ENCODE assay signal across 1 cellular context in genomic region chr9:38359689-38360385, GRCh38.
TF ChIP-seq lines count a peak whose summit lies in the region.

No MANE protein-coding gene starts in this region.

TF ChIP-seq in GM23338, 12 proteins besides CTCF, POLR2A, EP300 and RAD21 (continued from another document):
- TF ChIP-seq, protein P1, sequence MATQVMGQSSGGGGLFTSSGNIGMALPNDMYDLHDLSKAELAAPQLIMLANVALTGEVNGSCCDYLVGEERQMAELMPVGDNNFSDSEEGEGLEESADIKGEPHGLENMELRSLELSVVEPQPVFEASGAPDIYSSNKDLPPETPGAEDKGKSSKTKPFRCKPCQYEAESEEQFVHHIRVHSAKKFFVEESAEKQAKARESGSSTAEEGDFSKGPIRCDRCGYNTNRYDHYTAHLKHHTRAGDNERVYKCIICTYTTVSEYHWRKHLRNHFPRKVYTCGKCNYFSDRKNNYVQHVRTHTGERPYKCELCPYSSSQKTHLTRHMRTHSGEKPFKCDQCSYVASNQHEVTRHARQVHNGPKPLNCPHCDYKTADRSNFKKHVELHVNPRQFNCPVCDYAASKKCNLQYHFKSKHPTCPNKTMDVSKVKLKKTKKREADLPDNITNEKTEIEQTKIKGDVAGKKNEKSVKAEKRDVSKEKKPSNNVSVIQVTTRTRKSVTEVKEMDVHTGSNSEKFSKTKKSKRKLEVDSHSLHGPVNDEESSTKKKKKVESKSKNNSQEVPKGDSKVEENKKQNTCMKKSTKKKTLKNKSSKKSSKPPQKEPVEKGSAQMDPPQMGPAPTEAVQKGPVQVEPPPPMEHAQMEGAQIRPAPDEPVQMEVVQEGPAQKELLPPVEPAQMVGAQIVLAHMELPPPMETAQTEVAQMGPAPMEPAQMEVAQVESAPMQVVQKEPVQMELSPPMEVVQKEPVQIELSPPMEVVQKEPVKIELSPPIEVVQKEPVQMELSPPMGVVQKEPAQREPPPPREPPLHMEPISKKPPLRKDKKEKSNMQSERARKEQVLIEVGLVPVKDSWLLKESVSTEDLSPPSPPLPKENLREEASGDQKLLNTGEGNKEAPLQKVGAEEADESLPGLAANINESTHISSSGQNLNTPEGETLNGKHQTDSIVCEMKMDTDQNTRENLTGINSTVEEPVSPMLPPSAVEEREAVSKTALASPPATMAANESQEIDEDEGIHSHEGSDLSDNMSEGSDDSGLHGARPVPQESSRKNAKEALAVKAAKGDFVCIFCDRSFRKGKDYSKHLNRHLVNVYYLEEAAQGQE (IDR thresholded peaks at IDR 0.05; ENCODE audit: unreplicated experiment), result no peak
- TF ChIP-seq, protein P2, sequence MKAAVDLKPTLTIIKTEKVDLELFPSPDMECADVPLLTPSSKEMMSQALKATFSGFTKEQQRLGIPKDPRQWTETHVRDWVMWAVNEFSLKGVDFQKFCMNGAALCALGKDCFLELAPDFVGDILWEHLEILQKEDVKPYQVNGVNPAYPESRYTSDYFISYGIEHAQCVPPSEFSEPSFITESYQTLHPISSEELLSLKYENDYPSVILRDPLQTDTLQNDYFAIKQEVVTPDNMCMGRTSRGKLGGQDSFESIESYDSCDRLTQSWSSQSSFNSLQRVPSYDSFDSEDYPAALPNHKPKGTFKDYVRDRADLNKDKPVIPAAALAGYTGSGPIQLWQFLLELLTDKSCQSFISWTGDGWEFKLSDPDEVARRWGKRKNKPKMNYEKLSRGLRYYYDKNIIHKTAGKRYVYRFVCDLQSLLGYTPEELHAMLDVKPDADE (IDR thresholded peaks at IDR 0.05), result no peak
- TF ChIP-seq JUNB (IDR thresholded peaks at IDR 0.05; ENCODE audit: unreplicated experiment) (no peak), NANOG (IDR thresholded peaks at IDR 0.05; ENCODE audit: borderline replicate concordance) (no peak), STAT1 (IDR thresholded peaks at IDR 0.05; ENCODE audit: unreplicated experiment) (no peak), ZNF462 (CRISPR knock-in tag; IDR thresholded peaks at IDR 0.05) (no peak), ZNF114 (CRISPR knock-in tag; IDR thresholded peaks at IDR 0.05) (no peak), CREB1 (CRISPR knock-in tag; IDR thresholded peaks at IDR 0.05; ENCODE audit: low read depth) (no peak), EZH2 (IDR thresholded peaks at IDR 0.05; ENCODE audit: low read depth, unreplicated experiment) (no peak)
